Comparison of ENCODE assay signal across 1 cellular context in the genomic region with DNA sequence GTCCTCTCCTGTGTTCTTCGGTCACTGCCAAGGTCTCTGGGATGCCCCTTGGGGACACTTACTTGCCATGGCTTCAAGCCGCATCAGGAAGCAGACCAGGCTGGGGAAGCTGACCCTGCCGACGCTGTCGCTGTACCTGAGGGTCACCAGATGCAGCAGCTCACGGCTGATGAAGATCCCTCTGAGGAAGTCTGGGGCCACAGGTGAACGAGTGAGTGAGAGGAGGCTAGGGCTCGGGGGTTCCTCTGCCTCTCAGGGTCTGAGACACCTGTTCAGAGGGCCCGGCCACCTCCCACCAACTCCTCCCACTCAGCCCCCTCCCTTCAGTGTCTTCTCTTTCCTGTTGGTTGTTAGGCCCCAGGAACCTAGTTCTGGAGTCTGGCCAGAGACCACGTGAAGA.
TF ChIP-seq lines count a peak whose summit lies in the region.

No MANE protein-coding gene starts in this region.

TF ChIP-seq in H1, 55 proteins besides CTCF, POLR2A, EP300 and RAD21:
- TF ChIP-seq, protein P1, sequence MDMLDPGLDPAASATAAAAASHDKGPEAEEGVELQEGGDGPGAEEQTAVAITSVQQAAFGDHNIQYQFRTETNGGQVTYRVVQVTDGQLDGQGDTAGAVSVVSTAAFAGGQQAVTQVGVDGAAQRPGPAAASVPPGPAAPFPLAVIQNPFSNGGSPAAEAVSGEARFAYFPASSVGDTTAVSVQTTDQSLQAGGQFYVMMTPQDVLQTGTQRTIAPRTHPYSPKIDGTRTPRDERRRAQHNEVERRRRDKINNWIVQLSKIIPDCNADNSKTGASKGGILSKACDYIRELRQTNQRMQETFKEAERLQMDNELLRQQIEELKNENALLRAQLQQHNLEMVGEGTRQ (IDR thresholded peaks at IDR 0.05; ENCODE audit: low read length) = no peak
- TF ChIP-seq MAFK (IDR thresholded peaks at IDR 0.05; ENCODE audit: low read depth, low read length) (no peak), JUND (IDR thresholded peaks at IDR 0.05; ENCODE audit: low read length) (no peak), HDAC6 (IDR thresholded peaks at IDR 0.05; ENCODE audit: low read depth, low read length) (no peak), KDM5A (IDR thresholded peaks at IDR 0.05; ENCODE audit: low read length) (no peak), CBX5 (IDR thresholded peaks at IDR 0.05; ENCODE audit: low read depth, low read length) (no peak), EGR1 (IDR thresholded peaks at IDR 0.05; ENCODE audit: borderline replicate concordance, low read depth, low read length) (no peak)
- TF ChIP-seq, protein P2, sequence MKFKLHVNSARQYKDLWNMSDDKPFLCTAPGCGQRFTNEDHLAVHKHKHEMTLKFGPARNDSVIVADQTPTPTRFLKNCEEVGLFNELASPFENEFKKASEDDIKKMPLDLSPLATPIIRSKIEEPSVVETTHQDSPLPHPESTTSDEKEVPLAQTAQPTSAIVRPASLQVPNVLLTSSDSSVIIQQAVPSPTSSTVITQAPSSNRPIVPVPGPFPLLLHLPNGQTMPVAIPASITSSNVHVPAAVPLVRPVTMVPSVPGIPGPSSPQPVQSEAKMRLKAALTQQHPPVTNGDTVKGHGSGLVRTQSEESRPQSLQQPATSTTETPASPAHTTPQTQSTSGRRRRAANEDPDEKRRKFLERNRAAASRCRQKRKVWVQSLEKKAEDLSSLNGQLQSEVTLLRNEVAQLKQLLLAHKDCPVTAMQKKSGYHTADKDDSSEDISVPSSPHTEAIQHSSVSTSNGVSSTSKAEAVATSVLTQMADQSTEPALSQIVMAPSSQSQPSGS (IDR thresholded peaks at IDR 0.05; ENCODE audit: low read length) = no peak
